ENCODE assay signal across 8 cellular contexts in genomic region chr13:41019027-41019487, GRCh38. TPM values are rescaled to one million over a fixed set of nuclear protein-coding genes. Genes with fewer than 3 reads are reported as not detected.
A peak's percentile ranks its signal among the peaks of the same experiment; 100 is the strongest.
DNase-seq lines count a peak whose midpoint lies in the region; ATAC-seq and TF ChIP-seq lines count a peak whose summit lies in the region.

TSS of gene ELF1 (minus strand) at chr13:41019316. CDS start at chr13:40982054, 37,262 bp downstream.

- no peak for TF ChIP-seq EP300 in ovary (IDR thresholded peaks at IDR 0.05)

- H3K27me3 Mint-ChIP-seq in CD8-positive, alpha-beta T cell (ENCODE audit: low read depth) = no peaks in the 10 kb centered on the region

- no peaks in the 10 kb centered on the region for H3K9me3 Mint-ChIP-seq in CD8-positive, alpha-beta T cell

- intact Hi-C loops in CD8-positive, alpha-beta T cell (cut with DNase I, micrococcal nuclease) = loop anchor here in 1 of 2 experiments (1.0 to 2.0 kb wide), 5 partner anchors 14 to 98 kb away; no protein-coding TSS in a partner anchor
- intact Hi-C loops in ovary (cut with DNase I) = no loop called here

- H3K27me3 ChIP-seq in CD8-positive, alpha-beta T cell (ENCODE audit: insufficient read depth, low read length) = no peaks in the 10 kb centered on the region
- no peaks in the 10 kb centered on the region for H3K27me3 ChIP-seq in ovary

- TF ChIP-seq POLR2A in ovary (IDR thresholded peaks at IDR 0.05) = no peak

- TF ChIP-seq CTCF in CD8-positive, alpha-beta T cell (IDR thresholded peaks at IDR 0.05) = no peak
- TF ChIP-seq CTCF in fibroblast of the aortic adventitia (IDR thresholded peaks at IDR 0.05; ENCODE audit: insufficient read depth, low read length) (no peak), ovary (IDR thresholded peaks at IDR 0.05) (no peak)

- CTCF ChIA-PET in CD8-positive, alpha-beta T cell (lab: Charles Lee) = interaction anchor here (0.5 to 2.8 kb wide), 8 partner anchors 8 to 243 kb away, joined by 3 to 19 read pairs (median 4); no protein-coding TSS in a partner anchor

- no peaks in the 10 kb centered on the region for H3K36me3 ChIP-seq in CD8-positive, alpha-beta T cell (ENCODE audit: insufficient read depth, low read length)
- no peaks in the 10 kb centered on the region for H3K36me3 ChIP-seq in ovary

- peak within 1 kb of the TSS; percentile 97 for H3K27ac Mint-ChIP-seq in CD8-positive, alpha-beta T cell

- DNase-seq in CD8-positive, alpha-beta T cell = peak in 6 of 7 experiments; percentile 28 to 72 (median 62)
- peak; percentile 37 for DNase-seq in GM19238 (ENCODE audit: insufficient read length, low spot score)
- peak; percentile 92 for DNase-seq in OCI-M1 (lab: John Stamatoyannopoulos, UW)
- peak; percentile 41 to 47 for DNase-seq in activated T-cell treated with anti-CD3 and anti-CD28 coated beads, Interleukin-2, amount 50 U/mL, for 48 hours
- DNase-seq in fibroblast of the aortic adventitia (ENCODE audit: low read depth) = peak; percentile 73
- DNase-seq in ovary = peak in 3 of 5 donors; percentile 33 to 52 (median 33)
- no peak for DNase-seq in NCI-H1105 treated with DMSO at 0.1 percent for 48 hours (lab: John Stamatoyannopoulos, UW)

- no peaks in the 10 kb centered on the region for H3K9me3 ChIP-seq in CD8-positive, alpha-beta T cell (ENCODE audit: low read length)
- H3K9me3 ChIP-seq in ovary = no peaks in the 10 kb centered on the region

- ATAC-seq in CD8-positive, alpha-beta T cell = peak; percentile 88
- peak; percentile 91 for ATAC-seq in HG03280 (IDR thresholded peaks at IDR 0.05; ENCODE audit: unreplicated experiment)

- H3K36me3 Mint-ChIP-seq in CD8-positive, alpha-beta T cell = peaks cover 11% of the 10 kb centered on the region

- peak within 1 kb of the TSS; percentile 56 for H3K4me3 ChIP-seq in CD8-positive, alpha-beta T cell (ENCODE audit: low read depth, low read length)
- H3K4me3 ChIP-seq in fibroblast of the aortic adventitia (ENCODE audit: low read depth, low read length) (peak within 1 kb of the TSS; percentile 58), ovary (peak within 1 kb of the TSS; percentile 18)

- H3K27ac ChIP-seq in CD8-positive, alpha-beta T cell (ENCODE audit: low read depth, low read length) = peak within 1 kb of the TSS; percentile 95
- peak within 1 kb of the TSS; percentile 13 to 75 for H3K27ac ChIP-seq in ovary

- POLR2A ChIA-PET in CD8-positive, alpha-beta T cell (lab: Charles Lee) = interaction anchor here (0.5 to 4.9 kb wide), 16 partner anchors 14 to 474 kb away, joined by 3 to 45 read pairs (median 5); partner anchors contain the start of genes MTRF1 and WBP4

- peaks cover 25% of the 10 kb centered on the region for H3K4me1 ChIP-seq in CD8-positive, alpha-beta T cell (ENCODE audit: insufficient read depth, low read length)
- H3K4me1 ChIP-seq in ovary (ENCODE audit: insufficient read depth) = peaks cover 1% of the 10 kb centered on the region

- 22 to 43% (median 33%) methylated on average over 4 of the region's 4 CpGs for WGBS in ovary, 3 donors

- H3K4me3 Mint-ChIP-seq in CD8-positive, alpha-beta T cell = peak within 1 kb of the TSS; percentile 88

- peaks cover 47% of the 10 kb centered on the region for H3K4me1 Mint-ChIP-seq in CD8-positive, alpha-beta T cell (ENCODE audit: low read depth)

RNA-seq across cellular contexts. Expression of gene ELF1, which starts in this region (rescaled TPM):
- total RNA-seq in CD8-positive, alpha-beta T cell = 100 to 1,000 TPM; 308 to 313 TPM
- total RNA-seq in fibroblast of the aortic adventitia (ENCODE audit: low replicate concordance) (47.0 and 51.0 TPM in 2 replicates), ovary (10 to 100 TPM; 41.0 to 53.2 (median 47.7) TPM)
- polyA plus RNA-seq in ovary = 10 to 100 TPM; 28.5 to 49.3 TPM
